8 cellular contexts compared by ENCODE assay signal in genomic region chr1:16172964-16173446, GRCh38. TPM values are rescaled to one million over a fixed set of nuclear protein-coding genes. Genes with fewer than 3 reads are reported as not detected.
DNase-seq lines count a peak whose midpoint lies in the region; ATAC-seq and TF ChIP-seq lines count a peak whose summit lies in the region.

No MANE protein-coding gene starts in this region.

- H3K36me3 Mint-ChIP-seq in Calu3 (ENCODE audit: insufficient read depth, unreplicated experiment) (peaks cover 28% of the 10 kb centered on the region), naive B cell (no peaks in the 10 kb centered on the region)
- peaks cover 3% of the 10 kb centered on the region for H3K36me3 Mint-ChIP-seq in effector memory CD8-positive, alpha-beta T cell (ENCODE audit: insufficient read depth)

- DNase-seq in Calu3, result no peak
- peak; percentile 90 for DNase-seq in OCI-M1 (lab: John Stamatoyannopoulos, UW)
- no peak for DNase-seq in effector memory CD8-positive, alpha-beta T cell
- no peak for DNase-seq in naive B cell
- no peak for DNase-seq in GOT3 (lab: John Stamatoyannopoulos, UW)
- no peak for DNase-seq in GM19238 (ENCODE audit: insufficient read length, low spot score)
- no peak for DNase-seq in MM.1S

- no peak overlapping the region for H3K27ac ChIP-seq in MM.1S (ENCODE audit: low read length)

- CTCF ChIA-PET in Calu3 (lab: Charles Lee), result interaction anchor here (0.7 to 1.3 kb wide), 6 partner anchors 9 to 94 kb away, joined by 3 to 9 read pairs (median 6); partner anchors contain the start of gene EPHA2

- H3K9me3 Mint-ChIP-seq in Calu3 (ENCODE audit: low read depth, unreplicated experiment), result no peaks in the 10 kb centered on the region
- no peaks in the 10 kb centered on the region for H3K9me3 Mint-ChIP-seq in effector memory CD8-positive, alpha-beta T cell
- H3K9me3 Mint-ChIP-seq in naive B cell, result no peaks in the 10 kb centered on the region

- H3K4me3 Mint-ChIP-seq in Calu3 (ENCODE audit: low read depth, unreplicated experiment) (peak overlapping the region; percentile 68), naive B cell (no peak overlapping the region)
- H3K4me3 Mint-ChIP-seq in effector memory CD8-positive, alpha-beta T cell, result no peak overlapping the region

- no peak overlapping the region for H3K4me2 ChIP-seq in MM.1S (ENCODE audit: low read depth, low read length)

- no peak overlapping the region for H2AFZ ChIP-seq in MM.1S (ENCODE audit: low read length)

- no peaks in the 10 kb centered on the region for H3K4me1 ChIP-seq in MM.1S (ENCODE audit: low read length)

- peaks cover 52% of the 10 kb centered on the region for H3K4me1 Mint-ChIP-seq in Calu3 (ENCODE audit: low read depth, unreplicated experiment)
- H3K4me1 Mint-ChIP-seq in effector memory CD8-positive, alpha-beta T cell (ENCODE audit: low read depth in 2 of 2), result peaks cover 8 to 13% of the 10 kb centered on the region in 2 donors
- peaks cover 12 to 23% (median 21%) of the 10 kb centered on the region in 3 donors for H3K4me1 Mint-ChIP-seq in naive B cell

- no peaks in the 10 kb centered on the region for H3K36me3 ChIP-seq in MM.1S (replicated peaks; ENCODE audit: insufficient read depth, low read length)

- no peaks in the 10 kb centered on the region for H3K9me2 ChIP-seq in MM.1S (replicated peaks; ENCODE audit: insufficient read depth, low read length)

- H3K27me3 Mint-ChIP-seq in Calu3 (ENCODE audit: unreplicated experiment) (no peaks in the 10 kb centered on the region), naive B cell (peaks cover 17 to 52% (median 31%) of the 10 kb centered on the region in 3 donors)
- H3K27me3 Mint-ChIP-seq in effector memory CD8-positive, alpha-beta T cell, result peaks cover 6 to 62% of the 10 kb centered on the region in 2 donors

- H3K79me2 ChIP-seq in MM.1S (ENCODE audit: low read length), result no peaks in the 10 kb centered on the region

- no peak overlapping the region for H3K4me3 ChIP-seq in MM.1S (ENCODE audit: low read length)

- H3K27me3 ChIP-seq in MM.1S (replicated peaks; ENCODE audit: insufficient read depth, low read length), result peaks cover 70% of the 10 kb centered on the region

- intact Hi-C loops in Calu3 (cut with micrococcal nuclease; ENCODE audit: unreplicated experiment), result loop anchor here (2.0 kb wide), 2 partner anchors 18 to 26 kb away; no protein-coding TSS in a partner anchor

- H3K9ac ChIP-seq in MM.1S (ENCODE audit: low read length), result no peak overlapping the region

- no peak for TF ChIP-seq CTCF in Calu3 (IDR thresholded peaks at IDR 0.05; ENCODE audit: unreplicated experiment)
- no peak for TF ChIP-seq CTCF in MM.1S (IDR thresholded peaks at IDR 0.05; ENCODE audit: low read length)

- ATAC-seq in effector memory CD8-positive, alpha-beta T cell (replicated peaks), result peak; percentile 14
- ATAC-seq in naive B cell (ENCODE audit: low read depth in 2 of 2), result peak; percentile 37 to 52
- ATAC-seq in HG03159 (IDR thresholded peaks at IDR 0.05; ENCODE audit: unreplicated experiment), result no peak

- no TSS peak for BruUV-seq in Calu3 (replicated peaks; lab: Mats Ljungman, UMichigan)

- no peaks in the 10 kb centered on the region for H4K20me1 ChIP-seq in MM.1S (ENCODE audit: insufficient read depth, low read length)

- H3K9me3 ChIP-seq in MM.1S (replicated peaks; ENCODE audit: insufficient read depth, low read length), result no peaks in the 10 kb centered on the region

- no peaks in the 10 kb centered on the region for H3F3A ChIP-seq in MM.1S (ENCODE audit: insufficient read depth, low read length)

- H3K27ac Mint-ChIP-seq in Calu3 (ENCODE audit: unreplicated experiment), result peak overlapping the region; percentile 100
- no peak overlapping the region for H3K27ac Mint-ChIP-seq in effector memory CD8-positive, alpha-beta T cell
- no peak overlapping the region for H3K27ac Mint-ChIP-seq in naive B cell

RNA-seq across cellular contexts. Expression of gene EPHA2, which starts 17.1 kb away (rescaled TPM):
- total RNA-seq in Calu3 (2022), result 130 and 161 TPM in 2 replicates
- polyA plus RNA-seq in naive B cell (ENCODE audit: low read depth in 6 of 6), result not detected

RNA-seq across cellular contexts. Expression of gene ARHGEF19, which starts 39.4 kb away (rescaled TPM):
- 16.6 and 17.2 TPM in 2 replicates for total RNA-seq in Calu3 (2022)
- polyA plus RNA-seq in naive B cell (ENCODE audit: low read depth in 6 of 6), result 10 to 100 TPM in 2 of 6 donors, 1 to 10 TPM in 4; 7.0 to 10.8 (median 8.1) TPM
